In genomic region chr3:102031834-102032233, GRCh38 we compare ENCODE assay signal across 10 cellular contexts.
"Had no signal": no experiment of that assay in that cellular context is flagged by ENCODE, and none has a peak within 500 bp of the region (broad histone marks: within the 10 kb centered on the region; RNA-seq: fewer than 3 reads in every experiment).

No MANE protein-coding gene starts in this region.

- H3K27ac ChIP-seq: GM23248, HL-60 had no signal

- H3K36me3 ChIP-seq: HAP-1 had no signal

- H3K9me3 ChIP-seq: HAP-1 had no signal

- H3K4me3 Mint-ChIP-seq: HFFc6, IgD-negative memory B cell had no signal

- H3K9me3 Mint-ChIP-seq: HFFc6, IgD-negative memory B cell had no signal

- H3K27me3 Mint-ChIP-seq: IgD-negative memory B cell had no signal

- H3K9ac ChIP-seq: GM23248 had no signal

- FAIRE-seq: HepG2 had no signal

- H3K36me3 Mint-ChIP-seq: IgD-negative memory B cell had no signal

- H3K27ac Mint-ChIP-seq: HFFc6, IgD-negative memory B cell had no signal

- DNase-seq: GM23248, GOT3, H7, HFFc6, KBM-7 had no signal

- H3K4me3 ChIP-seq: GM23248, HAP-1 had no signal

- ATAC-seq: HCT116, HepG2 had no signal
